ENCODE assay signal across 20 cellular contexts in the genomic region with DNA sequence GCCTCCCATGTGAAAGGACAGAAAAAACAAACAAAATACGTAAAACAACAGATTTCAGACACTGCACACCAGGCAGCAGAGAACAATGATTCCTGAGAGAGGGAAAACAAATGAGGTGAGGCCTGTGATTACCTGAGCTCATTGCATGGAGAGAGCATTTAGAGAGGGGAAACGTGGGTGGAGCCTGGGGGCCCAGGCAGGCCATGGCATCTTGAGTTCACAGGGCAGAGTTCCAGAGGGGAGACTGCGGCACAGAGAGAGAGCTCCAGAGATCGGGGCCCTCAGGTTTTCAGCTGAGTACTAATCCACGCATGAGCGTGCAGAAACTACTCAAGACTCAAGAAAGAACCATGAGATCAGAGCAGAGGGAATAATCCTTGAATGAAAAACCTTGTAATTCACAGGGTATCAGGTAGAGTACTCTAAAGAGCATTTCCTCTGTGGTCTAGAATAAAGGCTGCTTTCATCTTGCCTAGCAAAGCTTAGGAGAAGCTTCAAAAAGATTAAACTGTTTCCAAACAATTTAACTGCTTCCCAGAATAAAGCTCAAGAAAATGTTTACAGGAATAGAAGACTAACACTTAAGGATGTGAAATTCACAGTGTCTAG. TPM values are rescaled to one million over a fixed set of nuclear protein-coding genes. Genes with fewer than 3 reads are reported as not detected.
DNase-seq lines count a peak whose midpoint lies in the region; ATAC-seq, FAIRE-seq and TF ChIP-seq lines count a peak whose summit lies in the region.
"Had no signal": no experiment of that assay in that cellular context is flagged by ENCODE, and none has a peak within 500 bp of the region (broad histone marks: within the 10 kb centered on the region; RNA-seq: fewer than 3 reads in every experiment).

No MANE protein-coding gene starts in this region.

- H2BK12ac ChIP-seq in mesenchymal stem cell (ENCODE audit: low read length in 2 of 2): no peak overlapping the region

- H3K4me3 Mint-ChIP-seq in naive thymus-derived CD8-positive, alpha-beta T cell: peak overlapping the region in 6 of 10 donors; percentile 6 to 64 (median 33)

- no peak overlapping the region for H4K8ac ChIP-seq in mesenchymal stem cell (ENCODE audit: low read length)

- intact Hi-C loops in HCT116 (cut with micrococcal nuclease): no loop called here
- intact Hi-C loops in K562 (cut with micrococcal nuclease): no loop called here

- H3K18ac ChIP-seq in mesenchymal stem cell (ENCODE audit: low read depth in 1 of 2, low read length in 2 of 2): no peak overlapping the region

- H3K4me3 ChIP-seq in HCT116 (replicated peaks in 1 of 2; ENCODE audit: low read depth in 1 of 2, low read length in 2 of 2): no peak overlapping the region
- H3K4me3 ChIP-seq in K562: no peak overlapping the region
- no peak overlapping the region for H3K4me3 ChIP-seq in mesenchymal stem cell (ENCODE audit: insufficient read depth in 1 of 2, low read depth in 1 of 2, low read length in 2 of 2)
- H3K4me3 ChIP-seq: PC-9 had no signal

- H3K9me3 ChIP-seq in HCT116 (ENCODE audit: control insufficient read depth in 1 of 2, insufficient read depth in 1 of 2, low read depth in 1 of 2, low read length in 2 of 2): no peaks in the 10 kb centered on the region
- H3K9me3 ChIP-seq in K562 (replicated peaks; ENCODE audit: control insufficient read depth, insufficient read depth, low read depth, low read length): no peaks in the 10 kb centered on the region
- no peaks in the 10 kb centered on the region for H3K9me3 ChIP-seq in mesenchymal stem cell (ENCODE audit: control insufficient read depth, low read length)
- H3K9me3 ChIP-seq: SK-N-SH had no signal

- H3K9ac ChIP-seq in HCT116 (ENCODE audit: low read length) (no peak overlapping the region), K562 (ENCODE audit: insufficient read depth in 1 of 2, low read depth in 2 of 2, low read length in 2 of 2) (no peak overlapping the region), mesenchymal stem cell (ENCODE audit: low read length) (no peak overlapping the region)
- H3K9ac ChIP-seq: SK-N-SH had no signal

- FAIRE-seq in K562 (lab: Jason Lieb, UNC): no peak
- FAIRE-seq: G401.6, GM12892, HepG2 had no signal

- H3K23ac ChIP-seq in mesenchymal stem cell (ENCODE audit: low read length in 2 of 2): no peak overlapping the region

- H3K9me2 ChIP-seq in HCT116 (ENCODE audit: insufficient read depth): no peaks in the 10 kb centered on the region
- H3K9me2 ChIP-seq: SK-N-SH had no signal

- H3K27me3 Mint-ChIP-seq in naive thymus-derived CD8-positive, alpha-beta T cell: peaks cover 0 to 9% (median 3%) of the 10 kb centered on the region in 5 donors

- no peak for TF ChIP-seq CTCF in HCT116 (IDR thresholded peaks at IDR 0.05 in 2 of 3, conservative IDR thresholded peaks at IDR 0.05 in 1 of 3; ENCODE audit: borderline replicate concordance in 1 of 3, insufficient read depth in 1 of 3, low read depth in 2 of 3, low read length in 2 of 3)
- no peak for TF ChIP-seq CTCF in K562 (IDR thresholded peaks at IDR 0.05 in 2 of 3, conservative IDR thresholded peaks at IDR 0.05 in 1 of 3; ENCODE audit: insufficient read depth in 2 of 3, low read depth in 1 of 3, low read length in 3 of 3)

- TF ChIP-seq EP300 in K562 (IDR thresholded peaks at IDR 0.05; ENCODE audit: low read length): no peak

- H2BK5ac ChIP-seq in mesenchymal stem cell (ENCODE audit: low read depth, low read length, poor library complexity, severe bottlenecking): no peak overlapping the region

- H4K91ac ChIP-seq in mesenchymal stem cell (ENCODE audit: low read length): no peak overlapping the region

- RAD21 ChIA-PET in HCT116 (lab: Charles Lee; ENCODE audit: low non-redundant PET in 1 of 2, low total read pairs in 2 of 2, uncharacterized antibody in 2 of 2, unreplicated experiment in 2 of 2): no interaction called here

- peaks cover 3 to 18% of the 10 kb centered on the region in 2 experiments for H3K4me1 ChIP-seq in HCT116 (ENCODE audit: control insufficient read depth in 1 of 2, insufficient read depth in 2 of 2, low read length in 2 of 2)
- peaks cover 38 to 47% of the 10 kb centered on the region in 2 experiments for H3K4me1 ChIP-seq in K562 (replicated peaks in 1 of 2; ENCODE audit: control insufficient read depth in 2 of 2, insufficient read depth in 2 of 2, low read length in 2 of 2)
- H3K4me1 ChIP-seq in mesenchymal stem cell (ENCODE audit: control insufficient read depth, insufficient read depth, low read depth, low read length): peaks cover 4% of the 10 kb centered on the region

- H3K4ac ChIP-seq in mesenchymal stem cell (ENCODE audit: low read depth in 1 of 2, low read length in 2 of 2): no peak overlapping the region

- no peak overlapping the region for H2AK5ac ChIP-seq in mesenchymal stem cell (ENCODE audit: low read length, severe bottlenecking)

- TF ChIP-seq RAD21 in HCT116 (IDR thresholded peaks at IDR 0.05; ENCODE audit: low read depth) (no peak), K562 (CRISPR knock-in tag; conservative IDR thresholded peaks at IDR 0.05 in 1 of 2, IDR thresholded peaks at IDR 0.05 in 1 of 2) (no peak)

- POLR2A ChIA-PET in HCT116 (lab: Charles Lee): no interaction called here
- POLR2A ChIA-PET in K562 (lab: Yijun Ruan, JAX): interaction anchor here (0.7 to 3.2 kb wide), 3 partner anchors 8 to 48 kb away, joined by 3 to 13 read pairs (median 3); no protein-coding TSS in a partner anchor
- POLR2A ChIA-PET in naive thymus-derived CD8-positive, alpha-beta T cell (lab: Charles Lee): no interaction called here

- peaks cover 19 to 34% (median 30%) of the 10 kb centered on the region in 4 donors for H3K4me1 Mint-ChIP-seq in naive thymus-derived CD8-positive, alpha-beta T cell

- H3K4me2 ChIP-seq in HCT116 (ENCODE audit: low read length) (peak overlapping the region; percentile 14; the same call in 1 of the 2 replicates), K562 (ENCODE audit: insufficient read depth, low read length) (no peak overlapping the region), mesenchymal stem cell (ENCODE audit: low read length, poor library complexity, severe bottlenecking) (no peak overlapping the region)
- H3K4me2 ChIP-seq: PC-9, SK-N-SH had no signal

- no peak overlapping the region for H2BK120ac ChIP-seq in mesenchymal stem cell (ENCODE audit: low read depth, low read length)

- H3K9me1 ChIP-seq in K562 (ENCODE audit: control insufficient read depth, insufficient read depth, low read length): no peaks in the 10 kb centered on the region

- H3K27me3 ChIP-seq in HCT116 (ENCODE audit: insufficient read depth, low read length) (no peaks in the 10 kb centered on the region), K562 (ENCODE audit: control insufficient read depth in 2 of 2, insufficient read depth in 2 of 2, low read length in 2 of 2) (no peaks in the 10 kb centered on the region), mesenchymal stem cell (ENCODE audit: control insufficient read depth in 1 of 2, insufficient read depth in 1 of 2, low read length in 2 of 2) (no peaks in the 10 kb centered on the region)

- peaks cover 0 to 3% (median 0%) of the 10 kb centered on the region in 9 donors for H3K9me3 Mint-ChIP-seq in naive thymus-derived CD8-positive, alpha-beta T cell

- in situ Hi-C loops in K562 (cut with MboI): no loop called here

- H3K36me3 ChIP-seq in HCT116 (ENCODE audit: control insufficient read depth in 1 of 2, insufficient read depth in 2 of 2, low read length in 2 of 2) (no peaks in the 10 kb centered on the region), K562 (ENCODE audit: control insufficient read depth, insufficient read depth, low read length) (no peaks in the 10 kb centered on the region), mesenchymal stem cell (ENCODE audit: control insufficient read depth in 1 of 2, insufficient read depth in 2 of 2, low read depth in 1 of 2, low read length in 2 of 2) (no peaks in the 10 kb centered on the region)

- no peak overlapping the region for H2BK15ac ChIP-seq in mesenchymal stem cell (ENCODE audit: low read depth, poor library complexity, severe bottlenecking)

- no peak overlapping the region for H3K14ac ChIP-seq in mesenchymal stem cell (ENCODE audit: low read length in 2 of 2)

- H3K27ac ChIP-seq in HCT116 (ENCODE audit: low read depth, low read length) (no peak overlapping the region), K562 (ENCODE audit: extremely low read depth, low read depth, low read length) (peak overlapping the region; percentile 35; the same call in 1 of the 3 replicates), mesenchymal stem cell (ENCODE audit: low read length, poor library complexity, severe bottlenecking) (no peak overlapping the region)
- H3K27ac ChIP-seq: PC-9 had no signal

- peaks cover 0 to 2% (median 0%) of the 10 kb centered on the region in 3 donors for H3K36me3 Mint-ChIP-seq in naive thymus-derived CD8-positive, alpha-beta T cell

- H4K20me1 ChIP-seq in HCT116 (ENCODE audit: insufficient read depth): no peaks in the 10 kb centered on the region
- no peaks in the 10 kb centered on the region for H4K20me1 ChIP-seq in K562 (replicated peaks; ENCODE audit: control insufficient read depth, insufficient read depth, low read length)

- no TSS peak for BruUV-seq in HCT116 (replicated peaks; lab: Mats Ljungman, UMichigan)
- no TSS peak for BruUV-seq in K562 (replicated peaks; lab: Mats Ljungman, UMichigan)

- no peak overlapping the region for H3K27ac Mint-ChIP-seq in naive thymus-derived CD8-positive, alpha-beta T cell

- no peak for ATAC-seq in HCT116
- no peak for ATAC-seq in K562
- peak; percentile 62 to 69 for ATAC-seq in naive thymus-derived CD8-positive, alpha-beta T cell
- ATAC-seq in GM21381 (IDR thresholded peaks at IDR 0.05; ENCODE audit: unreplicated experiment): no peak
- ATAC-seq: Right ventricle myocardium inferior had no signal

- H3K79me2 ChIP-seq in HCT116 (ENCODE audit: insufficient read depth, low read length) (no peaks in the 10 kb centered on the region), K562 (ENCODE audit: control insufficient read depth, insufficient read depth, low read length) (no peaks in the 10 kb centered on the region)

- TF ChIP-seq POLR2A in HCT116 (IDR thresholded peaks at IDR 0.05; ENCODE audit: borderline replicate concordance, extremely low read depth, insufficient read depth, insufficient read length) (no peak), K562 (conservative IDR thresholded peaks at IDR 0.05) (no peak)

- CTCF ChIA-PET in HCT116 (lab: Charles Lee) (no interaction called here), K562 (lab: Yijun Ruan, JAX; ENCODE audit: low intra/inter-chr PET ratio) (no interaction called here)

- H3K79me1 ChIP-seq in mesenchymal stem cell (replicated peaks; ENCODE audit: low read length, poor library complexity, severe bottlenecking): no peaks in the 10 kb centered on the region

- DNase-seq in DMS79 (lab: John Stamatoyannopoulos, UW): peak; percentile 6
- DNase-seq in HCT116 (ENCODE audit: low read depth, low spot score): no peak
- no peak for DNase-seq in K562 (ENCODE audit: extremely low read depth in 1 of 4, low spot score in 3 of 4)
- peak in 2 of 10 donors; percentile 4 to 6 for DNase-seq in naive thymus-derived CD8-positive, alpha-beta T cell
- no peak for DNase-seq in NCI-H345 treated with DMSO at 0.1 percent for 48 hours (lab: John Stamatoyannopoulos, UW; ENCODE audit: unreplicated experiment)
- DNase-seq in mesenchymal stem cell: no peak
- DNase-seq in NCI-H1417 treated with DMSO at 0.1 percent for 48 hours (lab: John Stamatoyannopoulos, UW): no peak
- DNase-seq: AML-193, DMS53, GOT3, NCI-H187 treated with DMSO at 0.1 percent for 48 hours, NCI-H446 treated with DMSO at 0.1 percent for 48 hours, NCI-H774, PC-9, SK-N-SH had no signal

- H2AFZ ChIP-seq in HCT116 (ENCODE audit: low read depth, low read length, poor library complexity, severe bottlenecking): no peak overlapping the region
- peak overlapping the region; percentile 22; the same call in 1 of the 2 replicates for H2AFZ ChIP-seq in K562 (ENCODE audit: low read depth, low read length)
- no peak overlapping the region for H2AFZ ChIP-seq in mesenchymal stem cell (ENCODE audit: low read depth, low read length)
- H2AFZ ChIP-seq: PC-9 had no signal

- 84% methylated on average over 6 of the region's 6 CpGs for WGBS in K562 (ENCODE audit: insufficient coverage, low coverage, missing lambda C conversion rate)
- WGBS in mesenchymal stem cell: 90% methylated on average over 5 of the region's 6 CpGs

RNA-seq across cellular contexts. Expression of gene ARHGAP12, which starts 46.6 kb away (rescaled TPM):
- total RNA-seq in HCT116 (2021; ENCODE audit: unreplicated experiment) (80.3 TPM), K562 (2014; rRNA removed) (9.3 and 9.8 TPM in 2 replicates), K562 (2014; rRNA removed; fragmentation: Illumina TruSeq; extraction: Trizol) (15.8 and 17.7 TPM in 2 replicates), K562 (2015; rRNA removed; fragmentation: Illumina TruSeq; extraction: Trizol) (16.6 and 18.7 TPM in 2 replicates), K562 (2021) (10.2 and 10.6 TPM in 2 replicates)
- 17.4 and 25.6 TPM in 2 replicates for polyA plus RNA-seq in HCT116 (2012)
- total RNA-seq in K562 (2011; cell fraction: chromatin; rRNA removed; ENCODE audit: low replicate concordance): 12.4 and 39.8 TPM in 2 replicates
- 7.2 and 8.7 TPM in 2 replicates for total RNA-seq in K562 (2011; cell fraction: nucleolus; rRNA removed)
- 13.9 and 19.8 TPM in 2 replicates for total RNA-seq in K562 (2011; cell fraction: nucleoplasm; rRNA removed)
- polyA plus RNA-seq in K562 (2011; rRNA removed) (11.4 and 15.0 TPM in 2 replicates), K562 (2014; fragmentation: Illumina TruSeq; extraction: Trizol) (8.2 and 10.1 TPM in 2 replicates), K562 (2014; fragmentation: Nextera tagmentation; extraction: Ambion mirVana) (1 to 10 TPM; 4.4 to 5.0 TPM), K562 (2014; rRNA removed) (7.1 and 8.6 TPM in 2 replicates)
- 1.5 and 5.7 TPM in 2 replicates for polyA plus RNA-seq in K562 (2011; cell fraction: cytosol; rRNA removed)
- 9.8 and 25.5 TPM in 2 replicates for polyA plus RNA-seq in K562 (2011; cell fraction: nucleus; rRNA removed)
- 6.1 and 7.7 TPM in 2 replicates for polyA plus RNA-seq in K562 (2012)
- polyA minus RNA-seq in K562 (2011; rRNA and poly(A)+ RNA removed): 30.2 and 60.5 TPM in 2 replicates
- 12.0 and 15.5 TPM in 2 replicates for polyA minus RNA-seq in K562 (2011; cell fraction: cytosol; rRNA and poly(A)+ RNA removed)
- 17.4 and 58.9 TPM in 2 replicates for polyA minus RNA-seq in K562 (2011; cell fraction: nucleus; rRNA and poly(A)+ RNA removed)
- 10 to 100 TPM; 33.8 to 35.0 TPM for total RNA-seq in naive thymus-derived CD8-positive, alpha-beta T cell
- polyA plus RNA-seq in naive thymus-derived CD8-positive, alpha-beta T cell: 10 to 100 TPM in 2 of 3 donors, 1 to 10 TPM in 1; 9.9 to 11.3 (median 10.7) TPM
- polyA plus RNA-seq in mesenchymal stem cell (2013, experiment 1 of 2): 20.8 TPM
- polyA plus RNA-seq in mesenchymal stem cell (2013, experiment 2 of 2): 20.0 TPM

Comparison
In these comparisons a context has a peak if more than half of its experiments do, and no peak if none do; other contexts are left out.
1. ATAC-seq: peak in naive thymus-derived CD8-positive, alpha-beta T cell (2 of 2); none in HCT116 (single experiment), K562 (single experiment) and GM21381 (single experiment).